In the genomic region with DNA sequence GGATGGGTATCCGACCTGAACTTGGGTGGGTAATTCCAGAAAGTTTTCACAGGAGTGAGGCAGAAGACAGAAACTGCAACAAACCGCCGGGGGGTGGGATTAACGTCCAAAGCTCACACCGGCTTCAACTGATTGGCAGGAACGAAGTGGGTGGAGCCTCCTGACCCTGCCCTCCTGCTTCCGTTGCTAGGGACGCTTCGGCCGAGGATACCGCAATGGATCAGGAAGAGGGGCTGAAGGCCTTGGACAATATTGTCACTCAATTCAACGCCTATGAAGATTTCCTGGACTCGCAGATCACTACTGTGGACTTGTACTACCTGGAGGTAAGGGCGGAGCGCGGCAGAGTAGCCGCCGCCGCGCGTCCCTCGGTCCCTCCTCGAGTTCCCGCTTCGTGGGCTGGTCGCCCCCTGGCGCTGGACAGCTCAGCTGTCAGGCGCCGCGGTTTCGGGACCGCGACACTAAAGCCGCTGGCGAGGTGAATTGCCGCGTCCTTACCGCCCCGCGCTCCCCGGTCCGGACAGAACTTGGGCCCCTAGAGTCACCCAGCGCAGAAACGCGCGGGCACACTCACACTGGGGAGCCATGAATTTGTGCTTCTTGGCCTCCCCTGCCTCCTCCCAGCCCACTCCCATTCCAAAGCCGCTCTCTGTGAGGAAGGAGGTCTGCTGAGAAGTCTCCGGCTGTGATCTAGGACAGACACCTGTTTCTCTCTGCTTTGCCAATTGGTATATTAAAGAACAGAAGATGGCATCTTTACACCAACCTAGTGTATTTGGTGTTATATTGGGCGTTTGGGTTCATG, we compare ENCODE assay signal across 8 cellular contexts. TPM values are rescaled to one million over a fixed set of nuclear protein-coding genes. Genes with fewer than 3 reads are reported as not detected.
DNase-seq lines count a peak whose midpoint lies in the region; ATAC-seq and TF ChIP-seq lines count a peak whose summit lies in the region.

A gene (plus strand): TSS at position 177 of the 805 bp plus-strand sequence.

- peaks cover 23% of the 10 kb centered on the region for H3K27me3 Mint-ChIP-seq in activated T-cell treated with anti-CD3 and anti-CD28 coated beads, Interleukin-2, amount 50 U/mL, for 4 hours (ENCODE audit: low read depth)
- H3K27me3 Mint-ChIP-seq in nephron progenitor cell (ENCODE audit: low read depth, poor library complexity), result peaks cover 32% of the 10 kb centered on the region

- H3K9ac ChIP-seq in NT2/D1 (ENCODE audit: insufficient read length, low read depth) (no peak within 1 kb of the TSS), stomach smooth muscle (ENCODE audit: low read length in 2 of 2) (peak within 1 kb of the TSS in 1 of 2 donors; percentile 14)

- peak; percentile 91 for ATAC-seq in GM19468 (IDR thresholded peaks at IDR 0.05; ENCODE audit: extremely low read depth, unreplicated experiment)
- peak; percentile 90 to 97 for ATAC-seq in activated T-cell treated with anti-CD3 and anti-CD28 coated beads, Interleukin-2, amount 50 U/mL, for 4 hours

- DNase-seq in CMK (ENCODE audit: low read depth) (peak; percentile 42), HK-2 (ENCODE audit: unreplicated experiment) (peak; percentile 86), NT2/D1 (ENCODE audit: low read depth, low spot score) (peak; percentile 64), fibroblast of the conjunctiva (ENCODE audit: low read depth) (peak; percentile 80), nephron progenitor cell (peak; percentile 89)
- DNase-seq in activated T-cell treated with anti-CD3 and anti-CD28 coated beads, Interleukin-2, amount 50 U/mL, for 4 hours, result peak; percentile 30

- H3K27me3 ChIP-seq in NT2/D1 (ENCODE audit: insufficient read depth, insufficient read length) (peaks cover 10% of the 10 kb centered on the region), stomach smooth muscle (ENCODE audit: control insufficient read depth in 1 of 2, insufficient read depth in 2 of 2, low read length in 2 of 2) (peaks cover 0 to 3% of the 10 kb centered on the region in 2 donors)

- H3K27ac Mint-ChIP-seq in nephron progenitor cell, result no peak within 1 kb of the TSS

- H3K9me3 ChIP-seq in NT2/D1 (ENCODE audit: insufficient read depth, low read length), result no peaks in the 10 kb centered on the region
- H3K9me3 ChIP-seq in stomach smooth muscle (ENCODE audit: control insufficient read depth in 2 of 2, low read length in 2 of 2), result no peaks in the 10 kb centered on the region

- H3K36me3 Mint-ChIP-seq in activated T-cell treated with anti-CD3 and anti-CD28 coated beads, Interleukin-2, amount 50 U/mL, for 4 hours (ENCODE audit: insufficient read depth), result no peaks in the 10 kb centered on the region
- H3K36me3 Mint-ChIP-seq in nephron progenitor cell (ENCODE audit: low read depth), result no peaks in the 10 kb centered on the region

- peak within 1 kb of the TSS; percentile 79 for H3K4me3 Mint-ChIP-seq in activated T-cell treated with anti-CD3 and anti-CD28 coated beads, Interleukin-2, amount 50 U/mL, for 4 hours
- H3K4me3 Mint-ChIP-seq in nephron progenitor cell, result peak within 1 kb of the TSS; percentile 89

- H3K4me3 ChIP-seq in NT2/D1 (ENCODE audit: insufficient read length, low read depth) (peak within 1 kb of the TSS; percentile 55), stomach smooth muscle (ENCODE audit: low read length in 2 of 2) (peak within 1 kb of the TSS; percentile 77 to 82)

- TF ChIP-seq CTCF in nephron progenitor cell (IDR thresholded peaks at IDR 0.05), result peak; percentile 60

- peaks cover 12% of the 10 kb centered on the region for H3K4me1 Mint-ChIP-seq in activated T-cell treated with anti-CD3 and anti-CD28 coated beads, Interleukin-2, amount 50 U/mL, for 4 hours (ENCODE audit: low read depth)
- no peaks in the 10 kb centered on the region for H3K4me1 Mint-ChIP-seq in nephron progenitor cell

- H3K27ac ChIP-seq in stomach smooth muscle (ENCODE audit: low read length), result no peak within 1 kb of the TSS

- H3K36me3 ChIP-seq in NT2/D1 (ENCODE audit: insufficient read depth, insufficient read length, low read length) (no peaks in the 10 kb centered on the region), stomach smooth muscle (ENCODE audit: control insufficient read depth in 2 of 2, insufficient read depth in 2 of 2, low read length in 2 of 2) (no peaks in the 10 kb centered on the region)

- no peaks in the 10 kb centered on the region for H3K4me1 ChIP-seq in NT2/D1 (ENCODE audit: insufficient read depth, insufficient read length)
- no peaks in the 10 kb centered on the region for H3K4me1 ChIP-seq in stomach smooth muscle (ENCODE audit: control insufficient read depth, insufficient read depth, low read length)

- H3K9me3 Mint-ChIP-seq in activated T-cell treated with anti-CD3 and anti-CD28 coated beads, Interleukin-2, amount 50 U/mL, for 4 hours, result no peaks in the 10 kb centered on the region
- H3K9me3 Mint-ChIP-seq in nephron progenitor cell, result no peaks in the 10 kb centered on the region

RNA-seq across cellular contexts. Expression of the gene that starts here (rescaled TPM):
- not detected for total RNA-seq in activated T-cell treated with anti-CD3 and anti-CD28 coated beads, Interleukin-2, amount 50 U/mL, for 4 hours

Comparison
In these comparisons a context has a peak if more than half of its experiments do, and no peak if none do; other contexts are left out.
1. Peak in DNase-seq and ATAC-seq in activated T-cell treated with anti-CD3 and anti-CD28 coated beads, Interleukin-2, amount 50 U/mL, for 4 hours; RNA of the gene not detected or under 1 TPM.
2. DNase-seq: peak in every context shown above with its lines; median percentile 89 in nephron progenitor cell; 86 in HK-2; 80 in fibroblast of the conjunctiva; 64 in NT2/D1; 42 in CMK; 30 in activated T-cell treated with anti-CD3 and anti-CD28 coated beads, Interleukin-2, amount 50 U/mL, for 4 hours.